Comparison of ENCODE assay signal across 6 cellular contexts in genomic region chr2:131277289-131277688, GRCh38.
A peak's percentile ranks its signal among the peaks of the same experiment; 100 is the strongest.
DNase-seq lines count a peak whose midpoint lies in the region; ATAC-seq, FAIRE-seq and TF ChIP-seq lines count a peak whose summit lies in the region.
"Not testable (repeated sequence)": the region's sequence is repeated elsewhere in the genome, so short reads cannot be mapped to it uniquely, and the experiment has no call there.

No MANE protein-coding gene starts in this region.

- TF ChIP-seq RAD21 in K562 (CRISPR knock-in tag; conservative IDR thresholded peaks at IDR 0.05 in 1 of 2, IDR thresholded peaks at IDR 0.05 in 1 of 2): not testable (repeated sequence)

- intact Hi-C loops in K562 (cut with micrococcal nuclease); kidney (cut with DNase I); posterior vena cava (cut with DNase I); sigmoid colon (cut with DNase I): not testable (repeated sequence)

- BruUV-seq in K562 (replicated peaks; lab: Mats Ljungman, UMichigan): not testable (repeated sequence)

- not testable (repeated sequence) for H3K4me3 ChIP-seq in K562; kidney (ENCODE audit: low read length in 2 of 2); sigmoid colon

- H3K9me1 ChIP-seq in K562 (ENCODE audit: control insufficient read depth, insufficient read depth, low read length): not testable (repeated sequence)

- TF ChIP-seq EP300 in K562 (IDR thresholded peaks at IDR 0.05; ENCODE audit: low read length); sigmoid colon (IDR thresholded peaks at IDR 0.05): not testable (repeated sequence)

- TF ChIP-seq CTCF in K562 (IDR thresholded peaks at IDR 0.05 in 2 of 3, conservative IDR thresholded peaks at IDR 0.05 in 1 of 3; ENCODE audit: insufficient read depth in 2 of 3, low read depth in 1 of 3, low read length in 3 of 3); kidney (IDR thresholded peaks at IDR 0.05; ENCODE audit: borderline replicate concordance, extremely low read depth, insufficient read depth); sigmoid colon (IDR thresholded peaks at IDR 0.05): not testable (repeated sequence)

- POLR2A ChIA-PET in K562 (lab: Yijun Ruan, JAX): not testable (repeated sequence)

- not testable (repeated sequence) for H4K20me1 ChIP-seq in K562 (replicated peaks; ENCODE audit: control insufficient read depth, insufficient read depth, low read length)

- ATAC-seq in K562: not testable (repeated sequence)

- WGBS in K562 (ENCODE audit: insufficient coverage, low coverage, missing lambda C conversion rate): 94% methylated on average over 5 of the region's 11 CpGs
- WGBS in sigmoid colon, 2 donors: 80 to 87% methylated on average over 11 of the region's 11 CpGs

- H3K9me3 ChIP-seq in K562 (replicated peaks; ENCODE audit: control insufficient read depth, insufficient read depth, low read depth, low read length); kidney (ENCODE audit: control insufficient read depth in 1 of 2, low read length in 2 of 2); sigmoid colon: not testable (repeated sequence)

- not testable (repeated sequence) for H3K36me3 ChIP-seq in K562 (ENCODE audit: control insufficient read depth, insufficient read depth, low read length); kidney (ENCODE audit: control insufficient read depth in 1 of 2, insufficient read depth in 2 of 2, low read length in 2 of 2); sigmoid colon

- CTCF ChIA-PET in K562 (lab: Yijun Ruan, JAX; ENCODE audit: low intra/inter-chr PET ratio): not testable (repeated sequence)

- H2AFZ ChIP-seq in K562 (ENCODE audit: low read depth, low read length): not testable (repeated sequence)

- not testable (repeated sequence) for H3K4me1 ChIP-seq in K562 (replicated peaks in 1 of 2; ENCODE audit: control insufficient read depth in 2 of 2, insufficient read depth in 2 of 2, low read length in 2 of 2); kidney (ENCODE audit: control insufficient read depth in 1 of 2, insufficient read depth in 1 of 2, low read depth in 1 of 2, low read length in 2 of 2); sigmoid colon

- not testable (repeated sequence) for H3K79me2 ChIP-seq in K562 (ENCODE audit: control insufficient read depth, insufficient read depth, low read length)

- FAIRE-seq in K562 (lab: Jason Lieb, UNC); kidney (lab: Jason Lieb, UNC): not testable (repeated sequence)

- not testable (repeated sequence) for H3K27me3 ChIP-seq in K562 (ENCODE audit: control insufficient read depth in 2 of 2, insufficient read depth in 2 of 2, low read length in 2 of 2); sigmoid colon

- not testable (repeated sequence) for TF ChIP-seq POLR2A in K562 (conservative IDR thresholded peaks at IDR 0.05); sigmoid colon (IDR thresholded peaks at IDR 0.05)

- not testable (repeated sequence) for H3K9ac ChIP-seq in K562 (ENCODE audit: insufficient read depth in 1 of 2, low read depth in 2 of 2, low read length in 2 of 2); kidney (ENCODE audit: low read length in 2 of 2)

- not testable (repeated sequence) for DNase-seq in K562 (ENCODE audit: extremely low read depth in 1 of 4, low spot score in 3 of 4)
- DNase-seq in ecto neural progenitor cell (ENCODE audit: low spot score) (peak; percentile 16), islet precursor cell (peak; percentile 10), kidney (peak; percentile 55), posterior vena cava (ENCODE audit: low spot score) (peak; percentile 48), sigmoid colon (peak; percentile 54)

- H3K4me2 ChIP-seq in K562 (ENCODE audit: insufficient read depth, low read length): not testable (repeated sequence)

- H3K27ac ChIP-seq in K562 (ENCODE audit: extremely low read depth, low read depth, low read length); kidney (ENCODE audit: low read depth in 2 of 2, low read length in 2 of 2); sigmoid colon: not testable (repeated sequence)

- in situ Hi-C loops in K562 (cut with MboI): not testable (repeated sequence)

TF ChIP-seq in K562, 482 proteins besides CTCF, POLR2A, EP300 and RAD21:
- TF ChIP-seq RBM22 (IDR thresholded peaks at IDR 0.05; ENCODE audit: low read depth, low read length, poor library complexity, severe bottlenecking): peak; percentile 27
- peak; percentile 38; the same call in 1 of the 2 replicates for TF ChIP-seq POLR2G (IDR thresholded peaks at IDR 0.05; ENCODE audit: low read depth, low read length)
